8 cellular contexts compared by ENCODE assay signal in genomic region chr7:23277359-23277989, GRCh38. TPM values are rescaled to one million over a fixed set of nuclear protein-coding genes. Genes with fewer than 3 reads are reported as not detected.
DNase-seq lines count a peak whose midpoint lies in the region; TF ChIP-seq lines count a peak whose summit lies in the region.

No MANE protein-coding gene starts in this region.

- CTCF ChIA-PET in activated naive CD4-positive, alpha-beta T cell treated with anti-CD3 and anti-CD28 coated beads for 36 hours (lab: Charles Lee) = interaction anchor here (0.7 to 2.5 kb wide), 28 partner anchors 9 to 440 kb away, joined by 3 to 17 read pairs (median 5); no protein-coding TSS in a partner anchor

- H3K9me3 ChIP-seq in spleen = no peaks in the 10 kb centered on the region

- no peaks in the 10 kb centered on the region for H3K36me3 Mint-ChIP-seq in activated naive CD4-positive, alpha-beta T cell treated with anti-CD3 and anti-CD28 coated beads for 36 hours (ENCODE audit: low read depth)

- DNase-seq in activated naive CD4-positive, alpha-beta T cell treated with anti-CD3 and anti-CD28 coated beads for 36 hours = peak; percentile 41
- no peak for DNase-seq in activated naive CD4-positive, alpha-beta T cell treated with anti-CD3 and anti-CD28 coated beads, Interleukin-2, amount 50 U/mL, for 16 hours
- peak; percentile 22 for DNase-seq in HK-2 (ENCODE audit: unreplicated experiment)
- peak; percentile 61 for DNase-seq in NCI-H748 (lab: John Stamatoyannopoulos, UW; ENCODE audit: unreplicated experiment)
- peak; percentile 69 for DNase-seq in amniotic epithelial cell (ENCODE audit: low read depth)
- DNase-seq in hepatic stellate cell (ENCODE audit: low spot score) = peak; percentile 58
- no peak for DNase-seq in spleen
- DNase-seq in NCI-H187 treated with DMSO at 0.1 percent for 48 hours (lab: John Stamatoyannopoulos, UW) = no peak

- intact Hi-C loops in activated naive CD4-positive, alpha-beta T cell treated with anti-CD3 and anti-CD28 coated beads for 36 hours (cut with micrococcal nuclease) = loop anchor here (1.0 to 5.0 kb wide), 7 partner anchors 22 to 270 kb away; partner anchors contain the start of genes MALSU1 and TRA2A
- intact Hi-C loops in spleen (cut with DNase I; ENCODE audit: low total_unique reads) = loop anchor here (10.0 kb wide), 1 partner anchor 437 kb away; the partner anchor contains the start of gene STK31

- H3K27ac ChIP-seq in spleen = no peak overlapping the region

- H3K36me3 ChIP-seq in spleen = no peaks in the 10 kb centered on the region

- no peaks in the 10 kb centered on the region for H3K27me3 ChIP-seq in spleen (replicated peaks in 1 of 7)

- 33 to 39% (median 36%) methylated on average over 6 of the region's 6 CpGs for WGBS in spleen, 5 donors

- peak; percentile 17 to 83 (median 68) for TF ChIP-seq CTCF in spleen (IDR thresholded peaks at IDR 0.05 in 8 of 11, conservative IDR thresholded peaks at IDR 0.05 in 3 of 11)

- H3K27ac Mint-ChIP-seq in activated naive CD4-positive, alpha-beta T cell treated with anti-CD3 and anti-CD28 coated beads for 36 hours = no peak overlapping the region

- TF ChIP-seq POLR2A in spleen (IDR thresholded peaks at IDR 0.05) = no peak

- peaks cover 0 to 14% (median 6%) of the 10 kb centered on the region in 6 donors for H3K4me1 ChIP-seq in spleen

- peaks cover 7% of the 10 kb centered on the region for H3K4me1 Mint-ChIP-seq in activated naive CD4-positive, alpha-beta T cell treated with anti-CD3 and anti-CD28 coated beads for 36 hours (ENCODE audit: low read depth)

- H3K4me3 ChIP-seq in spleen = no peak overlapping the region

- no peaks in the 10 kb centered on the region for H3K9me3 Mint-ChIP-seq in activated naive CD4-positive, alpha-beta T cell treated with anti-CD3 and anti-CD28 coated beads for 36 hours

- no peak overlapping the region for H3K4me3 Mint-ChIP-seq in activated naive CD4-positive, alpha-beta T cell treated with anti-CD3 and anti-CD28 coated beads for 36 hours

- H3K27me3 Mint-ChIP-seq in activated naive CD4-positive, alpha-beta T cell treated with anti-CD3 and anti-CD28 coated beads for 36 hours (ENCODE audit: low read depth) = no peaks in the 10 kb centered on the region

RNA-seq across cellular contexts. Expression of gene MALSU1, which starts 21.7 kb away (rescaled TPM):
- 100 to 1,000 TPM in 1 of 2 experiments, 10 to 100 TPM in 1; 98.4 to 101 TPM for total RNA-seq in activated naive CD4-positive, alpha-beta T cell treated with anti-CD3 and anti-CD28 coated beads for 36 hours
- total RNA-seq in spleen = 10 to 100 TPM; 26.5 to 49.8 (median 36.2) TPM
- 10 to 100 TPM; 18.3 to 34.2 (median 28.3) TPM for polyA plus RNA-seq in spleen

RNA-seq across cellular contexts. Expression of gene GPNMB, which starts 30.9 kb away (rescaled TPM):
- total RNA-seq in activated naive CD4-positive, alpha-beta T cell treated with anti-CD3 and anti-CD28 coated beads for 36 hours = under 1 TPM; 0.38 to 0.54 TPM
- total RNA-seq in spleen = 10 to 100 TPM in 6 of 7 donors, 1 to 10 TPM in 1; 8.8 to 59.8 (median 26.7) TPM
- polyA plus RNA-seq in spleen = 10 to 100 TPM in 2 of 3 donors, 1 to 10 TPM in 1; 9.6 to 64.8 (median 31.2) TPM

Comparison
In these comparisons a context has a peak if more than half of its experiments do, and no peak if none do; other contexts are left out.
1. DNase-seq: peak in activated naive CD4-positive, alpha-beta T cell treated with anti-CD3 and anti-CD28 coated beads for 36 hours (single experiment), HK-2 (single experiment), NCI-H748 (single experiment), amniotic epithelial cell (single experiment) and hepatic stellate cell (single experiment); none in activated naive CD4-positive, alpha-beta T cell treated with anti-CD3 and anti-CD28 coated beads, Interleukin-2, amount 50 U/mL, for 16 hours (single experiment), spleen (single experiment) and NCI-H187 treated with DMSO at 0.1 percent for 48 hours (single experiment).
2. RNA of gene GPNMB, which starts 30.9 kb away (total RNA-seq): 8.8 to 59.8 TPM in spleen; 0.38 to 0.54 TPM in activated naive CD4-positive, alpha-beta T cell treated with anti-CD3 and anti-CD28 coated beads for 36 hours; every median in the first group is over 4 times any median in the second.